In the genomic region with DNA sequence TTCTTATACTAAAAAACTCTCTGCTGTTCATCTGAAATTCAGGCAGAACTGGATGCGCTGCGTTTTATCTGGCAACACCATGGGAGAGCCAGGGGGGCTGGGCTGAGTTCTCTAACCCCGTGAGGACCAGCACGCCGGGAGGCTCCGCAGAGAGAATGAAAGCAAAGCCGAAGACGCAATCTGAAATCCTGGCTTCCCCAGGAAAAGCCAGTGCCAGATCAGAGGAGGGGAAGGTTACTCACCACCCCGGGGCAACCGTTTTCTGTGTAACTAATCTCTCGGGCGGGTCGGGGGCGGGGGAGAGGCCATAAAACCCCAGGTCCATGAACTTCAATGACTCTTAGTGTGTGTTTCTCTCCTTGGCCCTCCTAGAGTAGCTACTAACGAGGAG, we compare ENCODE assay signal across 10 cellular contexts.
DNase-seq lines count a peak whose midpoint lies in the region; ATAC-seq, FAIRE-seq and TF ChIP-seq lines count a peak whose summit lies in the region.
"Had no signal": no experiment of that assay in that cellular context is flagged by ENCODE, and none has a peak within 500 bp of the region (broad histone marks: within the 10 kb centered on the region; RNA-seq: fewer than 3 reads in every experiment).

No MANE protein-coding gene starts in this region.

- no peak overlapping the region for H2BK15ac ChIP-seq in H9 (ENCODE audit: low read depth, low read length)

- no CpG with 5 or more reads among the region's 15 CpGs for WGBS in H9 (ENCODE audit: extremely low coverage, insufficient read length, low lambda C conversion rate)
- 2% methylated on average over 15 of the region's 15 CpGs for WGBS in smooth muscle cell (ENCODE audit: low lambda C conversion rate)

- H2AK5ac ChIP-seq in H9 (ENCODE audit: insufficient read length, low read length), result no peak overlapping the region

- H3K9me3 Mint-ChIP-seq in H9 (no peaks in the 10 kb centered on the region; a peak in 2 of 5 replicates), astrocyte (ENCODE audit: unreplicated experiment) (peaks cover 1% of the 10 kb centered on the region)
- peaks cover 0 to 6% of the 10 kb centered on the region in 2 donors for H3K9me3 Mint-ChIP-seq in activated naive CD4-positive, alpha-beta T cell treated with anti-CD3 and anti-CD28 coated beads, Interleukin-2, amount 50 U/mL, for 72 hours

- no peak overlapping the region for H3K4me3 ChIP-seq in astrocyte (ENCODE audit: insufficient read depth, low read depth, low read length)
- peak overlapping the region; percentile 41 for H3K4me3 ChIP-seq in smooth muscle cell
- H3K4me3 ChIP-seq in A673 (ENCODE audit: low read depth, low read length, poor library complexity, severe bottlenecking), result no peak overlapping the region

- H3K27ac Mint-ChIP-seq in H9, result peak overlapping the region in 1 of 3 experiments; percentile 47; a peak in 1 of 7 replicates
- H3K27ac Mint-ChIP-seq in astrocyte (ENCODE audit: unreplicated experiment), result no peak overlapping the region
- H3K27ac Mint-ChIP-seq in activated naive CD4-positive, alpha-beta T cell treated with anti-CD3 and anti-CD28 coated beads, Interleukin-2, amount 50 U/mL, for 72 hours, result no peak overlapping the region

- H3K4ac ChIP-seq in H9 (ENCODE audit: low read depth, low read length), result no peak overlapping the region

- H3K4me1 Mint-ChIP-seq in H9 (peaks cover 25 to 30% of the 10 kb centered on the region in 2 experiments), astrocyte (ENCODE audit: low read depth, unreplicated experiment) (peaks cover 7% of the 10 kb centered on the region)

- H2BK5ac ChIP-seq in H9 (ENCODE audit: insufficient read length, low read length), result no peak overlapping the region

- no peaks in the 10 kb centered on the region for H3K9me3 ChIP-seq in H9 (ENCODE audit: control insufficient read depth, low read depth, low read length)
- no peaks in the 10 kb centered on the region for H3K9me3 ChIP-seq in astrocyte (ENCODE audit: insufficient read depth, low read depth, low read length)
- no peaks in the 10 kb centered on the region for H3K9me3 ChIP-seq in smooth muscle cell (replicated peaks; ENCODE audit: low read depth)
- no peaks in the 10 kb centered on the region for H3K9me3 ChIP-seq in A673 (ENCODE audit: low read depth, low read length, poor library complexity, severe bottlenecking)

- BruUV-seq in A673 (replicated peaks; lab: Mats Ljungman, UMichigan), result no TSS peak

- TF ChIP-seq CTCF in H9 (conservative IDR thresholded peaks at IDR 0.05) (no peak), astrocyte (IDR thresholded peaks at IDR 0.05; ENCODE audit: insufficient read depth, low read depth, low read length) (no peak), smooth muscle cell (IDR thresholded peaks at IDR 0.05; ENCODE audit: borderline replicate concordance, insufficient read depth, poor library complexity, severe bottlenecking) (no peak), A673 (conservative IDR thresholded peaks at IDR 0.05; ENCODE audit: low read depth, low read length) (no peak)

- H3K4me1 ChIP-seq in H9 (ENCODE audit: insufficient read depth, low read length), result no peaks in the 10 kb centered on the region; the same call in 1 of the 2 replicates
- no peaks in the 10 kb centered on the region for H3K4me1 ChIP-seq in astrocyte (ENCODE audit: insufficient read depth, low read length)
- H3K4me1 ChIP-seq in smooth muscle cell (ENCODE audit: low read depth), result no peaks in the 10 kb centered on the region
- no peaks in the 10 kb centered on the region for H3K4me1 ChIP-seq in A673 (ENCODE audit: insufficient read depth, low read length, poor library complexity, severe bottlenecking)

- H3K36me3 ChIP-seq in astrocyte (ENCODE audit: insufficient read depth, low read length) (no peaks in the 10 kb centered on the region), smooth muscle cell (ENCODE audit: low read depth) (no peaks in the 10 kb centered on the region), A673 (ENCODE audit: insufficient read depth, low read length, poor library complexity, severe bottlenecking) (no peaks in the 10 kb centered on the region)

- no peak overlapping the region for H3K4me3 Mint-ChIP-seq in H9
- no peak overlapping the region for H3K4me3 Mint-ChIP-seq in astrocyte (ENCODE audit: unreplicated experiment)

- H4K20me1 ChIP-seq in H9 (ENCODE audit: control insufficient read depth, insufficient read depth, insufficient read length), result no peaks in the 10 kb centered on the region
- H4K20me1 ChIP-seq in astrocyte (ENCODE audit: insufficient read depth, low read length), result no peaks in the 10 kb centered on the region
- H4K20me1 ChIP-seq in smooth muscle cell (ENCODE audit: low read depth), result no peaks in the 10 kb centered on the region

- H3K36me3 Mint-ChIP-seq in H9 (ENCODE audit: insufficient read depth in 1 of 3, low read depth in 3 of 3), result peaks cover 4 to 8% (median 7%) of the 10 kb centered on the region in 3 experiments; a peak in 4 of 7 replicates
- peaks cover 3% of the 10 kb centered on the region for H3K36me3 Mint-ChIP-seq in astrocyte (ENCODE audit: low read depth, unreplicated experiment)
- peaks cover 0 to 6% of the 10 kb centered on the region in 2 donors for H3K36me3 Mint-ChIP-seq in activated naive CD4-positive, alpha-beta T cell treated with anti-CD3 and anti-CD28 coated beads, Interleukin-2, amount 50 U/mL, for 72 hours

- no peak overlapping the region for H3K14ac ChIP-seq in H9 (ENCODE audit: insufficient read depth, low read length)

- H3K9ac ChIP-seq in H9 (ENCODE audit: extremely low read depth, insufficient read length, low read length), result no peak overlapping the region
- no peak overlapping the region for H3K9ac ChIP-seq in astrocyte (ENCODE audit: low read length)
- no peak overlapping the region for H3K9ac ChIP-seq in smooth muscle cell (ENCODE audit: low read depth)

- no peak for FAIRE-seq in astrocyte (lab: Jason Lieb, UNC)

- POLR2A ChIA-PET in A673 (lab: Charles Lee; ENCODE audit: low non-redundant PET), result no interaction called here

- H3K23me2 ChIP-seq in H9 (ENCODE audit: insufficient read length, low read depth, low read length, poor library complexity, severe bottlenecking), result no peaks in the 10 kb centered on the region

- intact Hi-C loops in A673 (cut with micrococcal nuclease; ENCODE audit: unreplicated experiment), result no loop called here

- H3K4me2 ChIP-seq in H9 (ENCODE audit: insufficient read depth, insufficient read length, low read length) (no peak overlapping the region), astrocyte (ENCODE audit: low read length) (peak overlapping the region; percentile 60), smooth muscle cell (peak overlapping the region; percentile 81)

- H3K79me2 ChIP-seq in H9 (ENCODE audit: insufficient read depth, low read length) (no peaks in the 10 kb centered on the region; the same call in 1 of the 2 replicates), astrocyte (ENCODE audit: insufficient read depth, low read length) (no peaks in the 10 kb centered on the region), smooth muscle cell (ENCODE audit: low read depth) (no peaks in the 10 kb centered on the region)

- H4K8ac ChIP-seq in H9 (replicated peaks; ENCODE audit: insufficient read length, low read depth, low read length), result no peak overlapping the region

- H4K5ac ChIP-seq in H9 (ENCODE audit: insufficient read length, low read depth, low read length), result no peak overlapping the region

- H3K23ac ChIP-seq in H9 (ENCODE audit: insufficient read length, low read depth, low read length), result no peak overlapping the region

- H3K56ac ChIP-seq in H9 (ENCODE audit: insufficient read length, low read depth, low read length), result no peak overlapping the region

- CTCF ChIA-PET in A673 (lab: Charles Lee), result no interaction called here

- DNase-seq in H9 (peak; percentile 29), astrocyte (ENCODE audit: low read depth) (no peak), islet precursor cell (peak; percentile 91), smooth muscle cell (lab: John Stamatoyannopoulos, UW; ENCODE audit: unreplicated experiment) (no peak), A673 (ENCODE audit: low spot score) (no peak)
- DNase-seq in activated naive CD4-positive, alpha-beta T cell treated with anti-CD3 and anti-CD28 coated beads, Interleukin-2, amount 50 U/mL, for 72 hours (ENCODE audit: low spot score in 2 of 2), result no peak
- DNase-seq: NCI-H1105 treated with DMSO at 0.1 percent for 48 hours, Right ventricle myocardium superior had no signal

- no peak overlapping the region for H3K27ac ChIP-seq in H9 (ENCODE audit: insufficient read length, low read depth, low read length)
- no peak overlapping the region for H3K27ac ChIP-seq in astrocyte (ENCODE audit: low read depth, low read length)
- no peak overlapping the region for H3K27ac ChIP-seq in smooth muscle cell (ENCODE audit: low read depth)
- no peak overlapping the region for H3K27ac ChIP-seq in A673 (ENCODE audit: low read depth, low read length, poor library complexity, severe bottlenecking)

- H2BK12ac ChIP-seq in H9 (ENCODE audit: insufficient read length, low read depth, low read length), result no peak overlapping the region

- no peak overlapping the region for H2BK120ac ChIP-seq in H9 (ENCODE audit: low read depth, low read length, poor library complexity, severe bottlenecking)

- no peak overlapping the region for H3T11ph ChIP-seq in H9 (ENCODE audit: low read length)

- H2BK20ac ChIP-seq in H9 (ENCODE audit: low read depth, low read length, poor library complexity, severe bottlenecking), result no peak overlapping the region

- H3K27me3 ChIP-seq in H9 (ENCODE audit: insufficient read depth, low read length) (no peaks in the 10 kb centered on the region), astrocyte (ENCODE audit: insufficient read depth, low read length) (no peaks in the 10 kb centered on the region), smooth muscle cell (ENCODE audit: low read depth) (no peaks in the 10 kb centered on the region), A673 (replicated peaks; ENCODE audit: insufficient read depth, low read depth, low read length, poor library complexity) (peaks cover 4% of the 10 kb centered on the region)

- H3K27me3 Mint-ChIP-seq in H9 (ENCODE audit: low read depth) (peaks cover 13% of the 10 kb centered on the region), astrocyte (ENCODE audit: low read depth, unreplicated experiment) (peaks cover 31% of the 10 kb centered on the region)

- no peaks in the 10 kb centered on the region for H3K79me1 ChIP-seq in H9 (ENCODE audit: insufficient read depth, low read depth, low read length, poor library complexity, severe bottlenecking)

- H2AFZ ChIP-seq in H9 (ENCODE audit: low read length) (no peak overlapping the region), astrocyte (ENCODE audit: low read depth, low read length) (no peak overlapping the region), smooth muscle cell (ENCODE audit: low read depth) (no peak overlapping the region)

- no peak overlapping the region for H3K18ac ChIP-seq in H9 (ENCODE audit: insufficient read length, low read depth, low read length)

- H3F3A ChIP-seq in smooth muscle cell (ENCODE audit: low read depth), result no peaks in the 10 kb centered on the region

- ATAC-seq in HG02852 (IDR thresholded peaks at IDR 0.05; ENCODE audit: unreplicated experiment), result no peak
- no peak for ATAC-seq in HG03108 (IDR thresholded peaks at IDR 0.05; ENCODE audit: unreplicated experiment)
- ATAC-seq in activated naive CD4-positive, alpha-beta T cell treated with anti-CD3 and anti-CD28 coated beads, Interleukin-2, amount 50 U/mL, for 72 hours, result no peak

- H4K91ac ChIP-seq in H9 (ENCODE audit: insufficient read length, low read depth, low read length), result no peak overlapping the region

Comparison
In these comparisons a context has a peak if more than half of its experiments do, and no peak if none do; other contexts are left out.
1. DNase-seq: peak in H9 (single experiment) and islet precursor cell (single experiment); none in astrocyte (single experiment), smooth muscle cell (single experiment), A673 (single experiment) and activated naive CD4-positive, alpha-beta T cell treated with anti-CD3 and anti-CD28 coated beads, Interleukin-2, amount 50 U/mL, for 72 hours (0 of 2).